Comparison of ENCODE assay signal across 28 cellular contexts in genomic region chr7:3241686-3242258, GRCh38.
"Had no signal": no experiment of that assay in that cellular context is flagged by ENCODE, and none has a peak within 500 bp of the region (broad histone marks: within the 10 kb centered on the region; RNA-seq: fewer than 3 reads in every experiment).

No MANE protein-coding gene starts in this region.

- H3K4me3 ChIP-seq: ascending aorta, esophagus squamous epithelium, gastroesophageal sphincter had no signal

- H3K9me3 Mint-ChIP-seq: activated naive CD8-positive, alpha-beta T cell treated with anti-CD3 and anti-CD28 coated beads, Interleukin-2, amount 10 ng/mL, durations not matched to agents 7 days and 5 days; central memory CD8-positive, alpha-beta T cell had no signal

- H3K27ac Mint-ChIP-seq: activated CD4-positive, alpha-beta memory T cell treated with anti-CD3 and anti-CD28 coated beads for 36 hours; activated CD4-positive, alpha-beta T cell treated with anti-CD3 and anti-CD28 coated beads for 36 hours; activated CD4-positive, alpha-beta T cell treated with anti-CD3 and anti-CD28 coated beads, Interleukin-2, amount 10 ng/mL, durations not matched to agents 24 days and 14 days; activated CD8-positive, alpha-beta memory T cell treated with anti-CD3 and anti-CD28 coated beads, Interleukin-2, amount 10 ng/mL, durations not matched to agents 7 days and 5 days; activated CD8-positive, alpha-beta T cell treated with anti-CD3 and anti-CD28 coated beads, Interleukin-2, amount 10 ng/mL, durations not matched to agents 7 days and 5 days; activated naive CD4-positive, alpha-beta T cell treated with anti-CD3 and anti-CD28 coated beads, Interleukin-2, amount 10 ng/mL, durations not matched to agents 7 days and 5 days; activated naive CD8-positive, alpha-beta T cell treated with anti-CD3 and anti-CD28 coated beads, Interleukin-2, amount 10 ng/mL, durations not matched to agents 7 days and 5 days; activated T-helper 1 cell treated with anti-CD3 and anti-CD28 coated beads, Interleukin-12 subunit alpha, Interleukin-12 subunit beta, Interleukin-2, Interleukin-4 antibody, amounts not matched to agents 30 ng/mL and 10 ng/mL and 1 ng/mL, durations not matched to agents 14 hours and 24 hours and 36 hours; activated T-helper 2 cell treated with anti-CD3 and anti-CD28 coated beads, Interferon-gamma antibody, Interleukin-2, Interleukin-4, amounts not matched to agents 10 μg/mL and 5 μg/mL and 100 μg/mL, durations not matched to agents 14 hours and 24 hours and 36 hours; effector memory CD8-positive, alpha-beta T cell had no signal

- ATAC-seq: activated CD4-positive, alpha-beta T cell treated with anti-CD3 and anti-CD28 coated beads for 36 hours; activated CD8-positive, alpha-beta memory T cell treated with anti-CD3 and anti-CD28 coated beads, Interleukin-2, amount 10 ng/mL, durations not matched to agents 7 days and 5 days; activated CD8-positive, alpha-beta T cell treated with anti-CD3 and anti-CD28 coated beads, Interleukin-2, amount 10 ng/mL, durations not matched to agents 7 days and 5 days; activated naive CD4-positive, alpha-beta T cell treated with anti-CD3 and anti-CD28 coated beads, Interleukin-2, amount 50 U/mL, for 72 hours; effector memory CD8-positive, alpha-beta T cell; gastroesophageal sphincter had no signal

- H3K27ac ChIP-seq: ascending aorta, brain microvascular endothelial cell, esophagus squamous epithelium, gastroesophageal sphincter had no signal

- H3K27me3 Mint-ChIP-seq: activated CD4-positive, alpha-beta memory T cell treated with anti-CD3 and anti-CD28 coated beads for 36 hours; activated CD4-positive, alpha-beta T cell treated with anti-CD3 and anti-CD28 coated beads for 36 hours; activated CD8-positive, alpha-beta memory T cell treated with anti-CD3 and anti-CD28 coated beads, Interleukin-2, amount 10 ng/mL, durations not matched to agents 7 days and 5 days; activated naive CD8-positive, alpha-beta T cell treated with anti-CD3 and anti-CD28 coated beads, Interleukin-2, amount 10 ng/mL, durations not matched to agents 7 days and 5 days had no signal

- H3K4me1 Mint-ChIP-seq: activated CD4-positive, alpha-beta T cell treated with anti-CD3 and anti-CD28 coated beads for 36 hours; activated CD8-positive, alpha-beta memory T cell treated with anti-CD3 and anti-CD28 coated beads, Interleukin-2, amount 10 ng/mL, durations not matched to agents 7 days and 5 days; activated naive CD4-positive, alpha-beta T cell treated with anti-CD3 and anti-CD28 coated beads, Interleukin-2, amount 10 ng/mL, durations not matched to agents 7 days and 5 days; activated naive CD8-positive, alpha-beta T cell treated with anti-CD3 and anti-CD28 coated beads, Interleukin-2, amount 10 ng/mL, durations not matched to agents 7 days and 5 days; central memory CD8-positive, alpha-beta T cell had no signal

- H3K36me3 ChIP-seq: ascending aorta, brain microvascular endothelial cell, esophagus squamous epithelium, gastroesophageal sphincter had no signal

- H3K27me3 ChIP-seq: ascending aorta, brain microvascular endothelial cell, gastroesophageal sphincter had no signal

- H3K4me3 Mint-ChIP-seq: activated CD4-positive, alpha-beta memory T cell treated with anti-CD3 and anti-CD28 coated beads for 36 hours; activated CD4-positive, alpha-beta T cell treated with anti-CD3 and anti-CD28 coated beads for 36 hours; activated CD4-positive, alpha-beta T cell treated with anti-CD3 and anti-CD28 coated beads, Interleukin-2, amount 10 ng/mL, durations not matched to agents 24 days and 14 days; activated CD8-positive, alpha-beta memory T cell treated with anti-CD3 and anti-CD28 coated beads, Interleukin-2, amount 10 ng/mL, durations not matched to agents 7 days and 5 days; activated CD8-positive, alpha-beta T cell treated with anti-CD3 and anti-CD28 coated beads, Interleukin-2, amount 10 ng/mL, durations not matched to agents 7 days and 5 days; activated naive CD4-positive, alpha-beta T cell treated with anti-CD3 and anti-CD28 coated beads, Interleukin-2, amount 10 ng/mL, durations not matched to agents 7 days and 5 days; activated naive CD8-positive, alpha-beta T cell treated with anti-CD3 and anti-CD28 coated beads, Interleukin-2, amount 10 ng/mL, durations not matched to agents 7 days and 5 days; activated T-helper 1 cell treated with anti-CD3 and anti-CD28 coated beads, Interleukin-12 subunit alpha, Interleukin-12 subunit beta, Interleukin-2, Interleukin-4 antibody, amounts not matched to agents 30 ng/mL and 10 ng/mL and 1 ng/mL, durations not matched to agents 14 hours and 24 hours and 36 hours; central memory CD8-positive, alpha-beta T cell; effector memory CD8-positive, alpha-beta T cell had no signal

- DNase-seq: activated CD4-positive, alpha-beta memory T cell treated with anti-CD3 and anti-CD28 coated beads for 36 hours; activated CD4-positive, alpha-beta T cell treated with anti-CD3 and anti-CD28 coated beads for 36 hours; activated CD4-positive, alpha-beta T cell treated with anti-CD3 and anti-CD28 coated beads, Interleukin-2, amount 10 ng/mL, durations not matched to agents 24 days and 14 days; activated CD4-positive, CD25-positive, alpha-beta regulatory T cell; activated CD4-positive, CD25-positive, alpha-beta regulatory T cell treated with anti-CD3 and anti-CD28 coated beads, Interleukin-2, amount 50 U/mL, for 72 hours; activated CD8-positive, alpha-beta memory T cell treated with anti-CD3 and anti-CD28 coated beads, Interleukin-2, amount 10 ng/mL, durations not matched to agents 7 days and 5 days; activated CD8-positive, alpha-beta memory T cell treated with anti-CD3 and anti-CD28 coated beads, Interleukin-2, amount 50 U/mL, for 4 hours; activated CD8-positive, alpha-beta T cell treated with anti-CD3 and anti-CD28 coated beads, Interleukin-2, amount 10 ng/mL, durations not matched to agents 7 days and 5 days; activated effector memory CD4-positive, alpha-beta T cell treated with anti-CD3 and anti-CD28 coated beads, Interleukin-2, amount 50 U/mL, for 16 hours; activated naive CD4-positive, alpha-beta T cell treated with anti-CD3 and anti-CD28 coated beads, Interleukin-2, amount 10 ng/mL, durations not matched to agents 7 days and 5 days; activated naive CD8-positive, alpha-beta T cell treated with anti-CD3 and anti-CD28 coated beads, Interleukin-2, amount 10 ng/mL, durations not matched to agents 7 days and 5 days; activated T-cell treated with anti-CD3 and anti-CD28 coated beads, Interleukin-2, amount 50 U/mL, for 1 hour; activated T-cell treated with anti-CD3 and anti-CD28 coated beads, Interleukin-2, amount 50 U/mL, for 48 hours; brain microvascular endothelial cell; cortex of kidney; dermis blood vessel endothelial cell; effector CD4-positive, alpha-beta T cell; effector memory CD8-positive, alpha-beta T cell; erythroblast; esophagus squamous epithelium; foreskin melanocyte; T-helper 2 cell had no signal

- H3K36me3 Mint-ChIP-seq: activated CD4-positive, alpha-beta memory T cell treated with anti-CD3 and anti-CD28 coated beads for 36 hours; activated CD8-positive, alpha-beta memory T cell treated with anti-CD3 and anti-CD28 coated beads, Interleukin-2, amount 10 ng/mL, durations not matched to agents 7 days and 5 days; activated naive CD4-positive, alpha-beta T cell treated with anti-CD3 and anti-CD28 coated beads, Interleukin-2, amount 10 ng/mL, durations not matched to agents 7 days and 5 days; activated naive CD8-positive, alpha-beta T cell treated with anti-CD3 and anti-CD28 coated beads, Interleukin-2, amount 10 ng/mL, durations not matched to agents 7 days and 5 days had no signal
